In genomic region chr10:123380491-123381085, GRCh38 we compare ENCODE assay signal across 1 cellular context.
TF ChIP-seq lines count a peak whose summit lies in the region.

No MANE protein-coding gene starts in this region.

TF ChIP-seq in HCT116, 20 proteins besides CTCF, POLR2A, EP300 and RAD21 (continued from another document):
- TF ChIP-seq ZBTB33 (IDR thresholded peaks at IDR 0.05; ENCODE audit: extremely low read depth, insufficient replicate concordance, low read length) (no peak), SP1 (IDR thresholded peaks at IDR 0.05; ENCODE audit: low read depth) (no peak)
